8 cellular contexts compared by ENCODE assay signal in genomic region chr7:38107486-38107893, GRCh38.
DNase-seq lines count a peak whose midpoint lies in the region; ATAC-seq and TF ChIP-seq lines count a peak whose summit lies in the region.

No MANE protein-coding gene starts in this region.

- no peaks in the 10 kb centered on the region for H3K27me3 Mint-ChIP-seq in progenitor cell of endocrine pancreas

- no peaks in the 10 kb centered on the region for H3K36me3 Mint-ChIP-seq in progenitor cell of endocrine pancreas (ENCODE audit: insufficient read depth)

- H3K9me3 Mint-ChIP-seq in progenitor cell of endocrine pancreas (ENCODE audit: low read depth): no peaks in the 10 kb centered on the region

- no peaks in the 10 kb centered on the region for H3K36me3 ChIP-seq in SJCRH30
- H3K36me3 ChIP-seq in vagina: no peaks in the 10 kb centered on the region

- H3K27ac ChIP-seq in SJCRH30 (no peak overlapping the region), vagina (no peak overlapping the region)

- TF ChIP-seq CTCF in LNCAP (IDR thresholded peaks at IDR 0.05): peak; percentile 84
- TF ChIP-seq CTCF in progenitor cell of endocrine pancreas (IDR thresholded peaks at IDR 0.05; ENCODE audit: unreplicated experiment): peak; percentile 85
- peak; percentile 62 to 80 (median 79) for TF ChIP-seq CTCF in vagina (IDR thresholded peaks at IDR 0.05)

- no peak for TF ChIP-seq POLR2A in vagina (IDR thresholded peaks at IDR 0.05)

- H3K27me3 ChIP-seq in SJCRH30 (no peaks in the 10 kb centered on the region), vagina (no peaks in the 10 kb centered on the region)

- H3K4me1 ChIP-seq in SJCRH30 (no peaks in the 10 kb centered on the region; the same call in 1 of the 2 replicates), vagina (no peaks in the 10 kb centered on the region)

- H3K27ac Mint-ChIP-seq in progenitor cell of endocrine pancreas: no peak overlapping the region

- H3K4me1 Mint-ChIP-seq in progenitor cell of endocrine pancreas (ENCODE audit: low read depth): no peaks in the 10 kb centered on the region

- H3K9me3 ChIP-seq in SJCRH30 (replicated peaks): no peaks in the 10 kb centered on the region
- no peaks in the 10 kb centered on the region for H3K9me3 ChIP-seq in vagina

- peak; percentile 73 for ATAC-seq in GM21526 (IDR thresholded peaks at IDR 0.05; ENCODE audit: low FRiP score, unreplicated experiment)

- peak; percentile 61 for DNase-seq in DMS53 treated with DMSO at 0.1 percent for 48 hours (lab: John Stamatoyannopoulos, UW; ENCODE audit: unreplicated experiment)
- peak; percentile 71 to 90 for DNase-seq in SJCRH30
- peak in 3 of 4 experiments; percentile 29 to 44 (median 39) for DNase-seq in activated naive CD4-positive, alpha-beta T cell (lab: John Stamatoyannopoulos, UW)
- DNase-seq in glomerular visceral epithelial cell (ENCODE audit: extremely low spot score): peak; percentile 60
- peak; percentile 68 for DNase-seq in progenitor cell of endocrine pancreas (ENCODE audit: low spot score, unreplicated experiment)
- DNase-seq in vagina (ENCODE audit: extremely low spot score in 2 of 2): no peak

- H3K4me3 Mint-ChIP-seq in progenitor cell of endocrine pancreas (ENCODE audit: low read depth): no peak overlapping the region

- intact Hi-C loops in vagina (cut with DNase I): loop anchor here (5.0 to 10.0 kb wide), 2 partner anchors 115 to 213 kb away; no protein-coding TSS in a partner anchor

- H3K4me3 ChIP-seq in SJCRH30 (no peak overlapping the region), vagina (no peak overlapping the region)

Comparison
In these comparisons a context has a peak if more than half of its experiments do, and no peak if none do; other contexts are left out.
1. DNase-seq: peak in DMS53 treated with DMSO at 0.1 percent for 48 hours (single experiment), SJCRH30 (2 of 2), activated naive CD4-positive, alpha-beta T cell (3 of 4), glomerular visceral epithelial cell (single experiment) and progenitor cell of endocrine pancreas (single experiment); none in vagina (0 of 2).
2. Peak in every context shown above with its lines, with median percentiles within 50 percentile points of each other: CTCF ChIP-seq.